Comparison of ENCODE assay signal across 9 cellular contexts in genomic region chr14:81535399-81536124, GRCh38. TPM values are rescaled to one million over a fixed set of nuclear protein-coding genes. Genes with fewer than 3 reads are reported as not detected.
DNase-seq lines count a peak whose midpoint lies in the region; ATAC-seq and TF ChIP-seq lines count a peak whose summit lies in the region.
"Had no signal": no experiment of that assay in that cellular context is flagged by ENCODE, and none has a peak within 500 bp of the region (broad histone marks: within the 10 kb centered on the region; RNA-seq: fewer than 3 reads in every experiment).

No MANE protein-coding gene starts in this region.

- no peak overlapping the region for H3K4me3 ChIP-seq in fibroblast of lung (replicated peaks in 1 of 4; ENCODE audit: control extremely low read depth in 1 of 4, insufficient read depth in 1 of 4, low read depth in 3 of 4, low read length in 4 of 4)
- no peak overlapping the region for H3K4me3 ChIP-seq in colonic mucosa

- no peak overlapping the region for H3K27ac ChIP-seq in fibroblast of lung (ENCODE audit: insufficient read depth, low read length)
- no peak overlapping the region for H3K27ac ChIP-seq in colonic mucosa

- no peak overlapping the region for H3K4me2 ChIP-seq in fibroblast of lung (ENCODE audit: extremely low read depth, insufficient read depth, low read length)

- H3K36me3 ChIP-seq in fibroblast of lung (ENCODE audit: control insufficient read depth, insufficient read depth, low read length) (no peaks in the 10 kb centered on the region), colonic mucosa (no peaks in the 10 kb centered on the region)

- TF ChIP-seq CTCF in fibroblast of lung (conservative IDR thresholded peaks at IDR 0.05 in 1 of 2, IDR thresholded peaks at IDR 0.05 in 1 of 2; ENCODE audit: low read depth in 1 of 2, low read length in 2 of 2) (no peak), colonic mucosa (IDR thresholded peaks at IDR 0.05) (no peak)

- H4K20me1 ChIP-seq in fibroblast of lung (ENCODE audit: control insufficient read depth, extremely low read depth, insufficient read depth, low read length) = no peaks in the 10 kb centered on the region

- H3K9ac ChIP-seq in fibroblast of lung (ENCODE audit: insufficient read depth, low read length) = no peak overlapping the region
- no peak overlapping the region for H3K9ac ChIP-seq in colonic mucosa (ENCODE audit: low read depth in 2 of 2, low read length in 2 of 2)

- H3K4me1 ChIP-seq in fibroblast of lung (ENCODE audit: control insufficient read depth, extremely low read depth, insufficient read depth, low read length) (no peaks in the 10 kb centered on the region), colonic mucosa (peaks cover 3% of the 10 kb centered on the region)

- peak; percentile 77 for DNase-seq in DMS53 (lab: John Stamatoyannopoulos, UW)
- no peak for DNase-seq in fibroblast of lung (ENCODE audit: low read depth in 2 of 2)
- DNase-seq in head of caudate nucleus = no peak
- DNase-seq in nucleus accumbens (lab: John Stamatoyannopoulos, UW) = no peak
- DNase-seq in HCEC 1CT = no peak
- no peak for DNase-seq in colonic mucosa
- DNase-seq: kidney had no signal

- peak overlapping the region; percentile 19 for H2AFZ ChIP-seq in fibroblast of lung (ENCODE audit: low read length)

- intact Hi-C loops in head of caudate nucleus (cut with DNase I) = no loop called here
- intact Hi-C loops in colonic mucosa (cut with DNase I) = no loop called here

- ATAC-seq in GM19395 (IDR thresholded peaks at IDR 0.05; ENCODE audit: unreplicated experiment) (peak; percentile 25), HG03342 (IDR thresholded peaks at IDR 0.05; ENCODE audit: unreplicated experiment) (peak; percentile 19)

- H3K79me2 ChIP-seq in fibroblast of lung (ENCODE audit: control insufficient read depth, insufficient read depth, low read length) = peaks cover 28% of the 10 kb centered on the region

- H3K27me3 ChIP-seq in fibroblast of lung (ENCODE audit: control insufficient read depth, insufficient read depth, low read length) (no peaks in the 10 kb centered on the region), colonic mucosa (no peaks in the 10 kb centered on the region)

- H3K9me3 ChIP-seq in fibroblast of lung (ENCODE audit: control insufficient read depth, insufficient read depth, low read depth, low read length) = no peaks in the 10 kb centered on the region
- no peaks in the 10 kb centered on the region for H3K9me3 ChIP-seq in colonic mucosa

RNA-seq across cellular contexts. Expression of gene SEL1L, which starts 1.9 kb away (rescaled TPM):
- total RNA-seq in fibroblast of lung (143 and 151 TPM in 2 replicates), colonic mucosa (100 to 1,000 TPM in 1 of 2 donors, 10 to 100 TPM in 1; 91.2 to 121 TPM)
- 27.5 and 39.3 TPM in 2 replicates for polyA plus RNA-seq in fibroblast of lung
- polyA plus RNA-seq in fibroblast of lung (2012) = 39.0 and 61.1 TPM in 2 replicates
- 23.1 and 50.5 TPM in 2 replicates for polyA minus RNA-seq in fibroblast of lung (ENCODE audit: low replicate concordance)
